In the genomic region with DNA sequence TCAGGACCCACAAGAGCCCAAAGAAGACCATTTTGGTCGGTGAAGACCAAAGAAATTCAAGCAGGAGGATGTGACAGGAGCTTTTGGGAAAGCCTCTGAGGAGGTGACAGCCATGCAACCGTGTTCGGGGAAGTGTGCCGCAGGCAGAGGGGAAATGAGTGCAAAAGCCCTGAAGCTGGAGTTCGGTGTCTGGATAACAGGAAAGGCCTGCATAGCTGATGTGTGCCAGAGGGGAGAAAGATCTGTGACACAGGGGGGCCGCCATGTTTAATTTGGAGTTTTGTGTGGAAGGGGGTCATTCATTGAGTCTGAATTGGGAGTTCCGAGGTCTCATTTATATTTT, we compare ENCODE assay signal across 8 cellular contexts. TPM values are rescaled to one million over a fixed set of nuclear protein-coding genes. Genes with fewer than 3 reads are reported as not detected.
DNase-seq lines count a peak whose midpoint lies in the region; ATAC-seq and TF ChIP-seq lines count a peak whose summit lies in the region.

No MANE protein-coding gene starts in this region.

- no peaks in the 10 kb centered on the region for H3K9me2 ChIP-seq in OCI-LY7 (ENCODE audit: insufficient read depth, low read length)

- H3K4me2 ChIP-seq in OCI-LY7 (ENCODE audit: low read length) = peak overlapping the region; percentile 71

- POLR2A ChIA-PET in OCI-LY7 (lab: Charles Lee) = interaction anchor here (0.5 to 2.5 kb wide), 14 partner anchors 9 to 162 kb away, joined by 3 to 17 read pairs (median 5); no protein-coding TSS in a partner anchor

- peaks cover 63% of the 10 kb centered on the region for H3K79me2 ChIP-seq in OCI-LY7 (ENCODE audit: insufficient read depth, low read depth, low read length)

- BruUV-seq in OCI-LY7 (replicated peaks; lab: Mats Ljungman, UMichigan) = no TSS peak

- ATAC-seq in GM19452 (IDR thresholded peaks at IDR 0.05; ENCODE audit: unreplicated experiment) = no peak

- H3K36me3 ChIP-seq in OCI-LY7 (ENCODE audit: insufficient read depth, low read length) = peaks cover 28% of the 10 kb centered on the region
- H3K36me3 ChIP-seq in duodenal mucosa (ENCODE audit: control insufficient read depth in 1 of 2, insufficient read depth in 2 of 2, low read length in 2 of 2) = peaks cover 0 to 6% of the 10 kb centered on the region in 2 donors

- H4K20me1 ChIP-seq in OCI-LY7 (ENCODE audit: insufficient read depth, low read length) = peaks cover 21% of the 10 kb centered on the region

- H2AFZ ChIP-seq in OCI-LY7 (ENCODE audit: low read length) = peak overlapping the region; percentile 25; the same call in 1 of the 2 replicates

- CTCF ChIA-PET in OCI-LY7 (lab: Charles Lee; ENCODE audit: unreplicated experiment) = interaction anchor here (0.6 to 1.4 kb wide), 6 partner anchors 12 to 1055 kb away, joined by 3 to 7 read pairs (median 3); no protein-coding TSS in a partner anchor

- no peaks in the 10 kb centered on the region for H3K27me3 ChIP-seq in duodenal mucosa (ENCODE audit: control insufficient read depth in 1 of 2, insufficient read depth in 2 of 2, low read length in 2 of 2)

- DNase-seq in NCI-H2227 (lab: John Stamatoyannopoulos, UW; ENCODE audit: unreplicated experiment) (peak; percentile 38), NCI-H2227 treated with DMSO at 0.1 percent for 48 hours (lab: John Stamatoyannopoulos, UW) (no peak), OCI-LY7 (ENCODE audit: low spot score) (peak; percentile 42), midbrain (lab: John Stamatoyannopoulos, UW) (peak; percentile 17), RPMI8226 (no peak)
- no peak for DNase-seq in stimulated activated naive CD4-positive, alpha-beta T cell treated with Interleukin-2 at 50 U/mL for 16 hours (lab: John Stamatoyannopoulos, UW)

- intact Hi-C loops in OCI-LY7 (cut with micrococcal nuclease; ENCODE audit: unreplicated experiment) = loop anchor here (2.0 kb wide), 3 partner anchors 29 to 109 kb away; partner anchors contain the start of gene TXNDC11

- H3K4me3 ChIP-seq in OCI-LY7 (ENCODE audit: low read depth, low read length, poor library complexity, severe bottlenecking) (peak overlapping the region; percentile 92), duodenal mucosa (ENCODE audit: low read depth in 1 of 2, low read length in 2 of 2) (peak overlapping the region; percentile 77 to 86)

- H3K4me1 ChIP-seq in OCI-LY7 (ENCODE audit: insufficient read depth, low read length, poor library complexity, severe bottlenecking) (peaks cover 56% of the 10 kb centered on the region), duodenal mucosa (ENCODE audit: control insufficient read depth in 1 of 2, insufficient read depth in 2 of 2, low read length in 2 of 2) (peaks cover 39 to 56% of the 10 kb centered on the region in 2 donors)

- no peak for TF ChIP-seq CTCF in OCI-LY7 (conservative IDR thresholded peaks at IDR 0.05; ENCODE audit: low read length)

- peak overlapping the region; percentile 92 to 100 for H3K9ac ChIP-seq in duodenal mucosa (ENCODE audit: low read depth in 1 of 2, low read length in 2 of 2)

- H3K27ac ChIP-seq in OCI-LY7 (ENCODE audit: low read depth, low read length, poor library complexity, severe bottlenecking) = peak overlapping the region; percentile 79
- H3K27ac ChIP-seq in duodenal mucosa (ENCODE audit: low read depth, low read length) = peak overlapping the region; percentile 90

- H3K9me3 ChIP-seq in OCI-LY7 (ENCODE audit: low read length) = no peaks in the 10 kb centered on the region
- no peaks in the 10 kb centered on the region for H3K9me3 ChIP-seq in duodenal mucosa (ENCODE audit: control insufficient read depth in 1 of 2, low read length in 2 of 2)

RNA-seq across cellular contexts. Expression of gene ZC3H7A, which starts 0.9 kb away (rescaled TPM):
- 28.6 and 32.1 TPM in 2 replicates for total RNA-seq in OCI-LY7 (2014; rRNA removed; shearing (Covaris generic))
- total RNA-seq in OCI-LY7 (2022) = 68.6 and 89.0 TPM in 2 replicates

RNA-seq across cellular contexts. Expression of gene RSL1D1, which starts 53.4 kb away (rescaled TPM):
- 104 and 176 TPM in 2 replicates for total RNA-seq in OCI-LY7 (2014; rRNA removed; shearing (Covaris generic))
- 229 and 252 TPM in 2 replicates for total RNA-seq in OCI-LY7 (2022)

RNA-seq across cellular contexts. Expression of gene TXNDC11, which starts 55.3 kb away (rescaled TPM):
- total RNA-seq in OCI-LY7 (2014; rRNA removed; shearing (Covaris generic)) = 79.8 and 96.0 TPM in 2 replicates
- total RNA-seq in OCI-LY7 (2022) = 88.6 and 96.7 TPM in 2 replicates

Comparison
In these comparisons a context has a peak if more than half of its experiments do, and no peak if none do; other contexts are left out.
1. DNase-seq: peak in NCI-H2227 (single experiment), OCI-LY7 (single experiment) and midbrain (single experiment); none in NCI-H2227 treated with DMSO at 0.1 percent for 48 hours (single experiment), stimulated activated naive CD4-positive, alpha-beta T cell treated with Interleukin-2 at 50 U/mL for 16 hours (single experiment) and RPMI8226 (single experiment).